Comparison of ENCODE assay signal across 8 cellular contexts in the genomic region with DNA sequence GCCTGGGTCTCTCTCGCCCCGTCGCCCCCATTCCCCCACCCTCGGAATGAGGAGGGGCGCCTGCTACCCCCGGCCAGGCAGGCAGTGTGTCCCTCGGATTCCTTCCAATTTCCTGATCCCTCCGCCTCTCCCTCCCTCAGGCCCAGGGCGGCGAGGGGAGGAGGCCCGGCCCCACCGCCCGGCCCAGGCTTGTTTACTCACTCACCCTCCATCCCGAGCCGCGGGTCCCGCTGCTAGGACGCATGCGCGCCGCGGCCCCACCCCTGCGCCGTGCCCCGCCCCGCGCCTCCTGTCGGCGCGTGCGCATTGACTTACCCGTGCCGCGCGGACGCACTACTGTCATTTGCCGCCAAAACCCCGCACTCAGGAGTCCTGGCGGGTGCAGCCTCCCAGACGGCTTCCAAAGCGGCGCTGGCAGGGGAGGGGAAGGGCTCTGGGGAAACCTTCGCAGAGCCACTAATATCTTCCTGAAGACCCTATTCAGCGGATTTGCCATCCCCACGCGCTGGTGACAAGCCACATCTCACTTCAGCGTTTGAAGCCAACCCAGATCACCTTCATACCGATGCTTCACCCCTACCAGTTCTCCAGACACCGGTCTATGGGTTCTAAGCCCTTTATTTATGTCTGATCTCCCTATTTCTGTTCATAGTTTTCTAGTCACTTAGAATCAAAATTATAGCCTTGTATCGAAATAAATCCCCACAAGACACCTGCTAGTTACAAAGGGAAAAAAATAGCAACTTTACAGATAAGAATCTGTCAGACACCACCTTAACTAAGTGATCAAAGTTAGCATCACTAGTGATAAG. TPM values are rescaled to one million over a fixed set of nuclear protein-coding genes. Genes with fewer than 3 reads are reported as not detected.
DNase-seq lines count a peak whose midpoint lies in the region; ATAC-seq and TF ChIP-seq lines count a peak whose summit lies in the region.

EZH1 (minus strand) TSS at position 235 of the 812 bp plus-strand sequence. CDS start 16,099 bp downstream, outside the sequence.

- TF ChIP-seq CTCF in MM.1S (IDR thresholded peaks at IDR 0.05; ENCODE audit: low read length) (no peak), fibroblast of villous mesenchyme (IDR thresholded peaks at IDR 0.05; ENCODE audit: insufficient read depth, low read depth, low read length) (no peak), neural cell (IDR thresholded peaks at IDR 0.05; ENCODE audit: poor library complexity, severe bottlenecking) (peak; percentile 32)

- H2AFZ ChIP-seq in MM.1S (ENCODE audit: low read length) (peak within 1 kb of the TSS; percentile 82), neural cell (ENCODE audit: low read depth, low read length) (peak within 1 kb of the TSS; percentile 90)

- H3K27ac ChIP-seq in MM.1S (ENCODE audit: low read length) (peak within 1 kb of the TSS; percentile 78), neural cell (ENCODE audit: low read length) (peak within 1 kb of the TSS; percentile 81)

- H3K4me3 ChIP-seq in MM.1S (ENCODE audit: low read length) (peak within 1 kb of the TSS; percentile 78), fibroblast of villous mesenchyme (ENCODE audit: low read depth, low read length) (peak within 1 kb of the TSS; percentile 86), neural cell (ENCODE audit: low read length) (peak within 1 kb of the TSS; percentile 91)

- H3K27ac Mint-ChIP-seq in stimulated activated naive CD8-positive, alpha-beta T cell treated with anti-CD3 and anti-CD28 coated beads, Interleukin-15, amount 100 ng/mL, for 72 hours: peak within 1 kb of the TSS; percentile 94 to 97

- TF ChIP-seq RAD21 in neural cell (conservative IDR thresholded peaks at IDR 0.05): no peak

- H3K79me2 ChIP-seq in MM.1S (ENCODE audit: low read length) (peaks cover 42% of the 10 kb centered on the region), neural cell (replicated peaks; ENCODE audit: insufficient read depth, low read length) (peaks cover 13% of the 10 kb centered on the region)

- H4K20me1 ChIP-seq in MM.1S (ENCODE audit: insufficient read depth, low read length) (no peaks in the 10 kb centered on the region), neural cell (ENCODE audit: insufficient read depth) (no peaks in the 10 kb centered on the region)

- H3K9me3 ChIP-seq in MM.1S (replicated peaks; ENCODE audit: insufficient read depth, low read length) (no peaks in the 10 kb centered on the region), neural cell (ENCODE audit: low read length) (no peaks in the 10 kb centered on the region)

- ATAC-seq in stimulated activated naive CD8-positive, alpha-beta T cell treated with anti-CD3 and anti-CD28 coated beads, Interleukin-15, amount 100 ng/mL, for 72 hours: peak; percentile 93

- H3K4me2 ChIP-seq in MM.1S (ENCODE audit: low read depth, low read length) (peak within 1 kb of the TSS; percentile 99), neural cell (ENCODE audit: low read length) (peak within 1 kb of the TSS; percentile 66)

- peaks cover 18% of the 10 kb centered on the region for H3K4me1 Mint-ChIP-seq in stimulated activated naive CD8-positive, alpha-beta T cell treated with anti-CD3 and anti-CD28 coated beads, Interleukin-15, amount 100 ng/mL, for 72 hours

- H3K27me3 ChIP-seq in MM.1S (replicated peaks; ENCODE audit: insufficient read depth, low read length) (no peaks in the 10 kb centered on the region), neural cell (ENCODE audit: insufficient read depth, low read depth, low read length) (no peaks in the 10 kb centered on the region)

- H3K9me2 ChIP-seq in MM.1S (replicated peaks; ENCODE audit: insufficient read depth, low read length) (no peaks in the 10 kb centered on the region), neural cell (ENCODE audit: insufficient read depth, low read length) (no peaks in the 10 kb centered on the region)

- peak within 1 kb of the TSS; percentile 87 to 90 for H3K4me3 Mint-ChIP-seq in stimulated activated naive CD8-positive, alpha-beta T cell treated with anti-CD3 and anti-CD28 coated beads, Interleukin-15, amount 100 ng/mL, for 72 hours

- peak; percentile 22 for TF ChIP-seq EP300 in neural cell (conservative IDR thresholded peaks at IDR 0.05; ENCODE audit: poor library complexity, severe bottlenecking)

- H3F3A ChIP-seq in MM.1S (ENCODE audit: insufficient read depth, low read length): 0 out of 2 replicates have a peak, but pooled peaks cover 5% of the 10 kb centered on the region
- H3F3A ChIP-seq in neural cell (ENCODE audit: insufficient read depth, low read length, poor library complexity, severe bottlenecking): no peaks in the 10 kb centered on the region

- no peaks in the 10 kb centered on the region for H3K9me3 Mint-ChIP-seq in stimulated activated naive CD8-positive, alpha-beta T cell treated with anti-CD3 and anti-CD28 coated beads, Interleukin-15, amount 100 ng/mL, for 72 hours

- DNase-seq in EH (ENCODE audit: low read depth) (peak; percentile 91), H4 (ENCODE audit: low spot score) (peak; percentile 86), MM.1S (peak; percentile 94), SIG-M5 treated with dmso at 0.1 percent for 504 hours (lab: John Stamatoyannopoulos, UW; ENCODE audit: unreplicated experiment) (peak; percentile 85), activated gamma-delta T cell treated with Interleukin-2 at 50 U/mL for 16 hours (peak; percentile 90), fibroblast of villous mesenchyme (ENCODE audit: low read depth) (peak; percentile 89)
- peak; percentile 94 to 96 for DNase-seq in stimulated activated naive CD8-positive, alpha-beta T cell treated with anti-CD3 and anti-CD28 coated beads, Interleukin-15, amount 100 ng/mL, for 72 hours

- peaks cover 18% of the 10 kb centered on the region for H3K27me3 Mint-ChIP-seq in stimulated activated naive CD8-positive, alpha-beta T cell treated with anti-CD3 and anti-CD28 coated beads, Interleukin-15, amount 100 ng/mL, for 72 hours

- H3K9ac ChIP-seq in MM.1S (ENCODE audit: low read length): peak within 1 kb of the TSS; percentile 82
- H3K9ac ChIP-seq in neural cell (ENCODE audit: low read length): peak within 1 kb of the TSS; percentile 86

- H3K4me1 ChIP-seq in MM.1S (ENCODE audit: low read length): peaks cover 11% of the 10 kb centered on the region

- no peaks in the 10 kb centered on the region for H3K36me3 ChIP-seq in MM.1S (replicated peaks; ENCODE audit: insufficient read depth, low read length)
- H3K36me3 ChIP-seq in neural cell (ENCODE audit: insufficient read depth, low read length): no peaks in the 10 kb centered on the region

TF ChIP-seq in neural cell, 6 proteins besides CTCF, POLR2A, EP300 and RAD21:
- TF ChIP-seq TAF1 (IDR thresholded peaks at IDR 0.05; ENCODE audit: low read depth) (no peak), MXI1 (conservative IDR thresholded peaks at IDR 0.05; ENCODE audit: poor library complexity, severe bottlenecking) (peak; percentile 10), SMC3 (conservative IDR thresholded peaks at IDR 0.05; ENCODE audit: poor library complexity) (peak; percentile 24), EZH2 (IDR thresholded peaks at IDR 0.05; ENCODE audit: borderline replicate concordance, insufficient read depth, low read length, poor library complexity, severe bottlenecking) (no peak), POLR2AphosphoS5 (IDR thresholded peaks at IDR 0.05) (peak; percentile 90)
- TF ChIP-seq, protein P1, sequence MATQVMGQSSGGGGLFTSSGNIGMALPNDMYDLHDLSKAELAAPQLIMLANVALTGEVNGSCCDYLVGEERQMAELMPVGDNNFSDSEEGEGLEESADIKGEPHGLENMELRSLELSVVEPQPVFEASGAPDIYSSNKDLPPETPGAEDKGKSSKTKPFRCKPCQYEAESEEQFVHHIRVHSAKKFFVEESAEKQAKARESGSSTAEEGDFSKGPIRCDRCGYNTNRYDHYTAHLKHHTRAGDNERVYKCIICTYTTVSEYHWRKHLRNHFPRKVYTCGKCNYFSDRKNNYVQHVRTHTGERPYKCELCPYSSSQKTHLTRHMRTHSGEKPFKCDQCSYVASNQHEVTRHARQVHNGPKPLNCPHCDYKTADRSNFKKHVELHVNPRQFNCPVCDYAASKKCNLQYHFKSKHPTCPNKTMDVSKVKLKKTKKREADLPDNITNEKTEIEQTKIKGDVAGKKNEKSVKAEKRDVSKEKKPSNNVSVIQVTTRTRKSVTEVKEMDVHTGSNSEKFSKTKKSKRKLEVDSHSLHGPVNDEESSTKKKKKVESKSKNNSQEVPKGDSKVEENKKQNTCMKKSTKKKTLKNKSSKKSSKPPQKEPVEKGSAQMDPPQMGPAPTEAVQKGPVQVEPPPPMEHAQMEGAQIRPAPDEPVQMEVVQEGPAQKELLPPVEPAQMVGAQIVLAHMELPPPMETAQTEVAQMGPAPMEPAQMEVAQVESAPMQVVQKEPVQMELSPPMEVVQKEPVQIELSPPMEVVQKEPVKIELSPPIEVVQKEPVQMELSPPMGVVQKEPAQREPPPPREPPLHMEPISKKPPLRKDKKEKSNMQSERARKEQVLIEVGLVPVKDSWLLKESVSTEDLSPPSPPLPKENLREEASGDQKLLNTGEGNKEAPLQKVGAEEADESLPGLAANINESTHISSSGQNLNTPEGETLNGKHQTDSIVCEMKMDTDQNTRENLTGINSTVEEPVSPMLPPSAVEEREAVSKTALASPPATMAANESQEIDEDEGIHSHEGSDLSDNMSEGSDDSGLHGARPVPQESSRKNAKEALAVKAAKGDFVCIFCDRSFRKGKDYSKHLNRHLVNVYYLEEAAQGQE (IDR thresholded peaks at IDR 0.05; ENCODE audit: borderline replicate concordance): peak; percentile 58

RNA-seq across cellular contexts. Expression of gene EZH1, which starts in this region (rescaled TPM):
- 2.2 and 4.5 TPM in 2 replicates for total RNA-seq in H4 (2014; rRNA removed; shearing (Covaris generic))
- 16.8 and 22.0 TPM in 2 replicates for total RNA-seq in fibroblast of villous mesenchyme
- 52.5 and 68.3 TPM in 2 replicates for polyA plus RNA-seq in neural cell
- polyA minus RNA-seq in neural cell: 36.7 and 39.7 TPM in 2 replicates

Comparison
In these comparisons a context has a peak if more than half of its experiments do, and no peak if none do; other contexts are left out.
1. Peak in every context shown above with its lines: DNase-seq, ATAC-seq, H3K4me3 ChIP-seq and H3K27ac ChIP-seq.